In the genomic region with DNA sequence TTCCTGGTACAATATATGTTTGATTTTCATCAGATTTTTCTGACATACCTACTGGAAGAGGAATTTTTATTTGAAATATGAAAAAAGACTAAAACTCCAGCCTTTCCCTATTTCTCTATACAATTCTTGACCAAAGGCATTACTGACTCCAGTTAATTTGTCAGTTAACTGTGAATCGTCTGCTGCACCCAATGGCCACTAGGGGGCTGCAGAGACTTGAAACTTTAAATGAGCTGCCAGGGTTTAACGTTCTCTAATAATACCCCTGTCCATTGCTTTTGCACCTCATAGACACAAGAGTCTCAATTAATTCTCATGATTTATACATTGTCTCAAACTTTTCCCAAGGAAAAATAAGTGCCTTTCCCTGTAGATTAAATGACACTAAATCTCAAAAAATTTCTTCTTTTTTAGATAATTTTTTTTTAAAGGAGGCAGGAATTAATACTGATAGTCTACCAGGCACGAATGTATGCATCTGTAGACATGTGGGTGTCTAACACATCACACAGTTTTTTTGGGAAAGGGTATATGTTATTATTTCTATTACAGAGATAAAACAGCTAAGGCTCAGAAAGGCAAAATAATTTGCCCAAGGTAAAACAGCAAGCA, we compare ENCODE assay signal across 9 cellular contexts. TPM values are rescaled to one million over a fixed set of nuclear protein-coding genes. Genes with fewer than 3 reads are reported as not detected.
DNase-seq lines count a peak whose midpoint lies in the region; ATAC-seq and TF ChIP-seq lines count a peak whose summit lies in the region.
"Had no signal": no experiment of that assay in that cellular context is flagged by ENCODE, and none has a peak within 500 bp of the region (broad histone marks: within the 10 kb centered on the region; RNA-seq: fewer than 3 reads in every experiment).

No MANE protein-coding gene starts in this region.

- no peaks in the 10 kb centered on the region for H4K20me1 ChIP-seq in PC-9 (ENCODE audit: insufficient read depth)

- no peak overlapping the region for H3K27ac Mint-ChIP-seq in activated naive CD4-positive, alpha-beta T cell treated with anti-CD3 and anti-CD28 coated beads for 36 hours

- no peaks in the 10 kb centered on the region for H3F3A ChIP-seq in PC-9 (ENCODE audit: insufficient read depth, low read depth)

- no peaks in the 10 kb centered on the region for H3K9me3 ChIP-seq in PC-9 (ENCODE audit: insufficient read depth, low read depth)

- H3K27ac ChIP-seq in PC-9, result no peak overlapping the region
- H3K27ac ChIP-seq: BLaER1 treated with 17β-estradiol and CSF1 and Interleukin-3, amounts not matched to agents 10 nM and 100 nM had no signal

- no peak overlapping the region for H2AFZ ChIP-seq in PC-9

- H3K9me3 Mint-ChIP-seq in activated naive CD4-positive, alpha-beta T cell treated with anti-CD3 and anti-CD28 coated beads for 36 hours, result no peaks in the 10 kb centered on the region

- no peaks in the 10 kb centered on the region for H3K36me3 Mint-ChIP-seq in activated naive CD4-positive, alpha-beta T cell treated with anti-CD3 and anti-CD28 coated beads for 36 hours (ENCODE audit: low read depth)

- no peaks in the 10 kb centered on the region for H3K79me2 ChIP-seq in PC-9 (ENCODE audit: low read depth)

- H3K4me3 Mint-ChIP-seq in activated naive CD4-positive, alpha-beta T cell treated with anti-CD3 and anti-CD28 coated beads for 36 hours, result no peak overlapping the region

- peak; percentile 36 for DNase-seq in NOMO-1 treated with DMSO at 0.1 percent for 48 hours (lab: John Stamatoyannopoulos, UW; ENCODE audit: unreplicated experiment)
- no peak for DNase-seq in NOMO-1 treated with dmso at 0.1 percent for 144 hours (lab: John Stamatoyannopoulos, UW; ENCODE audit: unreplicated experiment)
- peak; percentile 32 for DNase-seq in KG1 (lab: John Stamatoyannopoulos, UW)
- peak; percentile 26 to 53 for DNase-seq in PC-9
- DNase-seq in activated naive CD4-positive, alpha-beta T cell treated with anti-CD3 and anti-CD28 coated beads for 36 hours, result peak; percentile 72
- DNase-seq in glomerular visceral epithelial cell (ENCODE audit: extremely low spot score), result peak; percentile 46
- DNase-seq in pulmonary artery endothelial cell (ENCODE audit: low read depth, low spot score), result peak; percentile 11

- POLR2A ChIA-PET in PC-9 (lab: Charles Lee; ENCODE audit: unreplicated experiment), result no interaction called here

- TF ChIP-seq CTCF in PC-9 (conservative IDR thresholded peaks at IDR 0.05), result peak; percentile 96

- peaks cover 52% of the 10 kb centered on the region for H3K27me3 Mint-ChIP-seq in activated naive CD4-positive, alpha-beta T cell treated with anti-CD3 and anti-CD28 coated beads for 36 hours (ENCODE audit: low read depth)

- H3K27me3 ChIP-seq in PC-9 (ENCODE audit: insufficient read depth, low read depth), result peaks cover 19% of the 10 kb centered on the region

- H3K4me1 Mint-ChIP-seq in activated naive CD4-positive, alpha-beta T cell treated with anti-CD3 and anti-CD28 coated beads for 36 hours (ENCODE audit: low read depth), result peaks cover 13% of the 10 kb centered on the region

- BruUV-seq in PC-9 (replicated peaks; lab: Mats Ljungman, UMichigan), result no TSS peak

- H3K4me3 ChIP-seq in PC-9, result no peak overlapping the region
- H3K4me3 ChIP-seq: BLaER1 treated with 17β-estradiol and CSF1 and Interleukin-3, amounts not matched to agents 10 nM and 100 nM had no signal

- intact Hi-C loops in PC-9 (cut with micrococcal nuclease; ENCODE audit: unreplicated experiment), result loop anchor here (1.0 to 2.0 kb wide), 3 partner anchors 104 to 192 kb away; no protein-coding TSS in a partner anchor
- intact Hi-C loops in activated naive CD4-positive, alpha-beta T cell treated with anti-CD3 and anti-CD28 coated beads for 36 hours (cut with micrococcal nuclease), result loop anchor here (1.0 kb wide), 3 partner anchors 103 to 192 kb away; no protein-coding TSS in a partner anchor

- ATAC-seq in GM21528 (IDR thresholded peaks at IDR 0.05; ENCODE audit: low FRiP score, unreplicated experiment), result no peak

- no peaks in the 10 kb centered on the region for H3K36me3 ChIP-seq in PC-9 (ENCODE audit: low read depth)
- H3K36me3 ChIP-seq: BLaER1 treated with 17β-estradiol and CSF1 and Interleukin-3, amounts not matched to agents 10 nM and 100 nM had no signal

- H3K4me2 ChIP-seq in PC-9, result no peak overlapping the region

- H3K9me2 ChIP-seq in PC-9 (ENCODE audit: insufficient read depth), result no peaks in the 10 kb centered on the region

- CTCF ChIA-PET in PC-9 (lab: Charles Lee), result interaction anchor here (0.6 to 1.4 kb wide), 3 partner anchors 149 to 788 kb away, joined by 3 to 4 read pairs (median 3); no protein-coding TSS in a partner anchor
- CTCF ChIA-PET in activated naive CD4-positive, alpha-beta T cell treated with anti-CD3 and anti-CD28 coated beads for 36 hours (lab: Charles Lee), result interaction anchor here (0.6 to 3.2 kb wide), 16 partner anchors 9 to 612 kb away, joined by 3 to 17 read pairs (median 4); no protein-coding TSS in a partner anchor

- H3K4me1 ChIP-seq in PC-9 (replicated peaks; ENCODE audit: insufficient read depth), result no peaks in the 10 kb centered on the region

RNA-seq across cellular contexts. Expression of gene ALK, which starts 1.8 kb away (rescaled TPM):
- total RNA-seq in PC-9 (2021) (not detected in 2 replicates), pulmonary artery endothelial cell (not detected in 2 replicates)
- total RNA-seq in activated naive CD4-positive, alpha-beta T cell treated with anti-CD3 and anti-CD28 coated beads for 36 hours, result not detected
